11 cellular contexts compared by ENCODE assay signal in genomic region chr19:1105873-1106840, GRCh38. TPM values are rescaled to one million over a fixed set of nuclear protein-coding genes. Genes with fewer than 3 reads are reported as not detected.
DNase-seq lines count a peak whose midpoint lies in the region; ATAC-seq and TF ChIP-seq lines count a peak whose summit lies in the region.
"Had no signal": no experiment of that assay in that cellular context is flagged by ENCODE, and none has a peak within 500 bp of the region (broad histone marks: within the 10 kb centered on the region; RNA-seq: fewer than 3 reads in every experiment).

No MANE protein-coding gene starts in this region.

- H3K4me3 Mint-ChIP-seq in endodermal cell = peak overlapping the region; percentile 71

- no peaks in the 10 kb centered on the region for H3K27me3 Mint-ChIP-seq in endodermal cell (ENCODE audit: insufficient read depth)

- H3K4me1 ChIP-seq in endodermal cell (ENCODE audit: control insufficient read depth, insufficient read depth, low read length) (peaks cover 5% of the 10 kb centered on the region), sigmoid colon (peaks cover 0 to 46% (median 38%) of the 10 kb centered on the region in 4 donors)

- CTCF ChIA-PET in RWPE1 (lab: Yijun Ruan, JAX) = interaction anchor here (1.9 kb wide), 1 partner anchor 41 kb away, joined by 8 read pairs; no protein-coding TSS in a partner anchor

- POLR2A ChIA-PET in RWPE1 (lab: Yijun Ruan, JAX; ENCODE audit: low non-redundant PET) = no interaction called here

- whole genome bisulfite sequencing in endodermal cell (ENCODE audit: insufficient coverage in 1 of 2, insufficient read length in 1 of 2), 2 experiments = 94 to 100% methylated on average over 24 to 32 of the region's 32 CpGs
- 83 to 88% methylated on average over 32 of the region's 32 CpGs for WGBS in sigmoid colon, 2 donors

- DNase-seq in RWPE1 (ENCODE audit: low spot score) (no peak), endodermal cell (no peak), sigmoid colon (no peak), GF-D8 (lab: John Stamatoyannopoulos, UW) (no peak), NCI-H2107 treated with DMSO at 0.1 percent for 48 hours (lab: John Stamatoyannopoulos, UW; ENCODE audit: unreplicated experiment) (no peak)
- DNase-seq: H7, posterior cingulate gyrus, Right ventricle myocardium superior had no signal

- ATAC-seq in GM18505 (IDR thresholded peaks at IDR 0.05; ENCODE audit: unreplicated experiment) = no peak
- no peak for ATAC-seq in GM21423 (IDR thresholded peaks at IDR 0.05; ENCODE audit: unreplicated experiment)
- ATAC-seq in HG03095 (IDR thresholded peaks at IDR 0.05; ENCODE audit: unreplicated experiment) = no peak

- H3K36me3 ChIP-seq in endodermal cell (ENCODE audit: control insufficient read depth, insufficient read depth, low read length) (peaks cover 21% of the 10 kb centered on the region), sigmoid colon (peaks cover 12 to 56% (median 42%) of the 10 kb centered on the region in 4 donors)

- no peak for TF ChIP-seq EP300 in sigmoid colon (IDR thresholded peaks at IDR 0.05)

- peaks cover 7% of the 10 kb centered on the region for H3K4me1 Mint-ChIP-seq in endodermal cell

- TF ChIP-seq CTCF in RWPE1 (conservative IDR thresholded peaks at IDR 0.05; ENCODE audit: low read depth) = no peak
- no peak for TF ChIP-seq CTCF in endodermal cell (conservative IDR thresholded peaks at IDR 0.05)
- TF ChIP-seq CTCF in sigmoid colon (IDR thresholded peaks at IDR 0.05) = no peak

- H3K36me3 Mint-ChIP-seq in endodermal cell (ENCODE audit: low read depth) = peaks cover 7% of the 10 kb centered on the region

- H3K27me3 ChIP-seq in endodermal cell (ENCODE audit: control insufficient read depth, insufficient read depth, low read length, poor library complexity, severe bottlenecking) (no peaks in the 10 kb centered on the region), sigmoid colon (no peaks in the 10 kb centered on the region)

- peak; percentile 21 for TF ChIP-seq POLR2A in GM18505 (IDR thresholded peaks at IDR 0.05; ENCODE audit: borderline replicate concordance, extremely low read depth, insufficient read depth, insufficient read length)
- TF ChIP-seq POLR2A in sigmoid colon (IDR thresholded peaks at IDR 0.05) = no peak

- no peak overlapping the region for H3K9ac ChIP-seq in endodermal cell (ENCODE audit: extremely low read depth, low read length, poor library complexity, severe bottlenecking)

- H3K4me3 ChIP-seq in endodermal cell (ENCODE audit: low read length) (no peak overlapping the region), sigmoid colon (peak overlapping the region in 1 of 4 donors; percentile 93)

- H3K27ac Mint-ChIP-seq in endodermal cell = no peak overlapping the region

- H3K9me3 Mint-ChIP-seq in endodermal cell = no peaks in the 10 kb centered on the region

- H3K9me3 ChIP-seq in endodermal cell (ENCODE audit: control insufficient read depth, low read length) (no peaks in the 10 kb centered on the region), sigmoid colon (no peaks in the 10 kb centered on the region)

- H3K27ac ChIP-seq in RWPE1 = peak overlapping the region; percentile 100
- no peak overlapping the region for H3K27ac ChIP-seq in endodermal cell (ENCODE audit: low read depth, low read length)
- peak overlapping the region; percentile 98 to 100 (median 100) for H3K27ac ChIP-seq in sigmoid colon

- intact Hi-C loops in sigmoid colon (cut with DNase I) = loop anchor here (2.0 to 10.0 kb wide), 2 partner anchors 135 to 181 kb away; partner anchors contain the start of genes ARID3A and ATP5F1D

RNA-seq across cellular contexts. Expression of gene GPX4, which starts 2.4 kb away (rescaled TPM):
- total RNA-seq in endodermal cell (100 to 1,000 TPM; 331 to 449 TPM), sigmoid colon (100 to 1,000 TPM; 269 to 433 (median 371) TPM)
- polyA plus RNA-seq in endodermal cell (2013, experiment 1 of 2) = 418 TPM
- 416 TPM for polyA plus RNA-seq in endodermal cell (2013, experiment 2 of 2)
- polyA plus RNA-seq in sigmoid colon = 100 to 1,000 TPM; 311 to 662 (median 643) TPM

RNA-seq across cellular contexts. Expression of gene POLR2E, which starts 11.0 kb away (rescaled TPM):
- total RNA-seq in endodermal cell (100 to 1,000 TPM; 225 to 254 TPM), sigmoid colon (100 to 1,000 TPM in 2 of 4 donors, 10 to 100 TPM in 2; 82.0 to 203 (median 104) TPM)
- 192 TPM for polyA plus RNA-seq in endodermal cell (2013, experiment 1 of 2)
- polyA plus RNA-seq in endodermal cell (2013, experiment 2 of 2) = 174 TPM
- 100 to 1,000 TPM; 124 to 175 (median 133) TPM for polyA plus RNA-seq in sigmoid colon

RNA-seq across cellular contexts. Expression of gene ARHGAP45, which starts 39.2 kb away (rescaled TPM):
- total RNA-seq in endodermal cell (10 to 100 TPM; 14.8 to 17.1 TPM), sigmoid colon (10 to 100 TPM; 12.8 to 21.6 (median 18.2) TPM)
- 5.9 TPM for polyA plus RNA-seq in endodermal cell (2013, experiment 1 of 2)
- polyA plus RNA-seq in endodermal cell (2013, experiment 2 of 2) = 4.8 TPM
- 100 to 1,000 TPM in 1 of 3 donors, 10 to 100 TPM in 2; 38.6 to 103 (median 39.0) TPM for polyA plus RNA-seq in sigmoid colon
